24 cellular contexts compared by ENCODE assay signal in genomic region chr22:47630741-47631534, GRCh38.
DNase-seq lines count a peak whose midpoint lies in the region; ATAC-seq, FAIRE-seq and TF ChIP-seq lines count a peak whose summit lies in the region.
"Had no signal": no experiment of that assay in that cellular context is flagged by ENCODE, and none has a peak within 500 bp of the region (broad histone marks: within the 10 kb centered on the region; RNA-seq: fewer than 3 reads in every experiment).

No MANE protein-coding gene starts in this region.

- peak overlapping the region; percentile 90 for H2AFZ ChIP-seq in keratinocyte (ENCODE audit: control insufficient read depth, low read length)
- H2AFZ ChIP-seq: GM23338 had no signal

- H3K9me3 Mint-ChIP-seq in stimulated activated naive CD8-positive, alpha-beta T cell treated with anti-CD3 and anti-CD28 coated beads, Interleukin-15, amount 100 ng/mL, for 72 hours: peaks cover 0 to 5% of the 10 kb centered on the region in 2 donors
- no peaks in the 10 kb centered on the region for H3K9me3 Mint-ChIP-seq in progenitor cell of endocrine pancreas (ENCODE audit: low read depth)
- H3K9me3 Mint-ChIP-seq: natural killer cell treated with Interleukin-12 subunit alpha and Interleukin-12 subunit beta and Interleukin-15 and Interleukin-18, amount 100 ng/mL, for 72 hours; stimulated activated memory B cell treated with anti-CD40 and anti-IgM and Interleukin-4, amounts not matched to agents 10 μg/mL and 1 μg/mL and 100 μg/mL, for 72 hours had no signal

- no peaks in the 10 kb centered on the region for H3K4me1 Mint-ChIP-seq in stimulated activated naive CD8-positive, alpha-beta T cell treated with anti-CD3 and anti-CD28 coated beads, Interleukin-15, amount 100 ng/mL, for 72 hours
- no peaks in the 10 kb centered on the region for H3K4me1 Mint-ChIP-seq in progenitor cell of endocrine pancreas (ENCODE audit: low read depth)
- H3K4me1 Mint-ChIP-seq: activated CD4-positive, alpha-beta memory T cell treated with anti-CD3 and anti-CD28 coated beads, Interleukin-2, amount 10 ng/mL, durations not matched to agents 7 days and 5 days; activated naive CD8-positive, alpha-beta T cell treated with anti-CD3 and anti-CD28 coated beads, Interleukin-2, amount 10 ng/mL, durations not matched to agents 7 days and 5 days; GM23338; stimulated activated memory B cell treated with anti-CD40 and anti-IgM and Interleukin-4, amounts not matched to agents 10 μg/mL and 1 μg/mL and 100 μg/mL, for 72 hours had no signal

- no peak for ATAC-seq in stimulated activated naive CD8-positive, alpha-beta T cell treated with anti-CD3 and anti-CD28 coated beads, Interleukin-15, amount 100 ng/mL, for 72 hours
- no peak for ATAC-seq in stimulated activated naive CD8-positive, alpha-beta T cell treated with anti-CD3 and anti-CD28 coated beads, Interleukin-15, Interleukin-2, amounts not matched to agents 100 U/mL and 50 U/mL, for 24 hours
- ATAC-seq in GM19455 (IDR thresholded peaks at IDR 0.05; ENCODE audit: unreplicated experiment): no peak
- ATAC-seq: GM23338; heart right ventricle; left lung; natural killer cell treated with Interleukin-12 subunit alpha and Interleukin-12 subunit beta and Interleukin-15 and Interleukin-18, amount 100 ng/mL, for 72 hours; right cardiac atrium; Right ventricle myocardium inferior; stimulated activated memory B cell treated with anti-CD40 and anti-IgM and Interleukin-4, amounts not matched to agents 10 μg/mL and 1 μg/mL and 100 μg/mL, for 72 hours had no signal

- peak overlapping the region; percentile 76 for H3K9ac ChIP-seq in keratinocyte (ENCODE audit: control insufficient read depth, extremely low read depth, insufficient read depth, low read length)
- H3K9ac ChIP-seq: BLaER1 treated with 17β-estradiol and CSF1 and Interleukin-3, amounts not matched to agents 10 nM and 100 nM had no signal

- DNase-seq in stimulated activated naive CD8-positive, alpha-beta T cell treated with anti-CD3 and anti-CD28 coated beads, Interleukin-15, amount 100 ng/mL, for 72 hours: no peak
- no peak for DNase-seq in stimulated activated naive CD8-positive, alpha-beta T cell treated with anti-CD3 and anti-CD28 coated beads, Interleukin-15, Interleukin-2, amounts not matched to agents 100 U/mL and 50 U/mL, for 24 hours
- DNase-seq in SJCRH30 (no peak), keratinocyte (ENCODE audit: low read depth, low spot score) (no peak), progenitor cell of endocrine pancreas (ENCODE audit: low spot score, unreplicated experiment) (no peak), BE2C (no peak), MV-4-11 (lab: John Stamatoyannopoulos, UW) (no peak)
- DNase-seq: activated CD4-positive, alpha-beta memory T cell treated with anti-CD3 and anti-CD28 coated beads, Interleukin-2, amount 10 ng/mL, durations not matched to agents 7 days and 5 days; activated naive CD8-positive, alpha-beta T cell treated with anti-CD3 and anti-CD28 coated beads, Interleukin-2, amount 10 ng/mL, durations not matched to agents 7 days and 5 days; cerebellar nuclear complex; DND-41; heart right ventricle; left lung; NCI-H2107; right cardiac atrium; stimulated activated CD4-positive, alpha-beta T cell treated with anti-CD3 and anti-CD28 coated beads, Interleukin-4, amount 100 ng/mL, for 1 hour had no signal

- FAIRE-seq in keratinocyte (lab: Jason Lieb, UNC): no peak

- peak overlapping the region; percentile 35 to 45 for H3K27ac Mint-ChIP-seq in stimulated activated naive CD8-positive, alpha-beta T cell treated with anti-CD3 and anti-CD28 coated beads, Interleukin-15, amount 100 ng/mL, for 72 hours
- H3K27ac Mint-ChIP-seq in progenitor cell of endocrine pancreas: no peak overlapping the region
- H3K27ac Mint-ChIP-seq: activated CD4-positive, alpha-beta memory T cell treated with anti-CD3 and anti-CD28 coated beads, Interleukin-2, amount 10 ng/mL, durations not matched to agents 7 days and 5 days; activated naive CD8-positive, alpha-beta T cell treated with anti-CD3 and anti-CD28 coated beads, Interleukin-2, amount 10 ng/mL, durations not matched to agents 7 days and 5 days; GM23338; natural killer cell treated with Interleukin-12 subunit alpha and Interleukin-12 subunit beta and Interleukin-15 and Interleukin-18, amount 100 ng/mL, for 72 hours; stimulated activated memory B cell treated with anti-CD40 and anti-IgM and Interleukin-4, amounts not matched to agents 10 μg/mL and 1 μg/mL and 100 μg/mL, for 72 hours had no signal

- H3K36me3 Mint-ChIP-seq in progenitor cell of endocrine pancreas (ENCODE audit: insufficient read depth): no peaks in the 10 kb centered on the region
- H3K36me3 Mint-ChIP-seq: activated naive CD8-positive, alpha-beta T cell treated with anti-CD3 and anti-CD28 coated beads, Interleukin-2, amount 10 ng/mL, durations not matched to agents 7 days and 5 days; natural killer cell treated with Interleukin-12 subunit alpha and Interleukin-12 subunit beta and Interleukin-15 and Interleukin-18, amount 100 ng/mL, for 72 hours; stimulated activated memory B cell treated with anti-CD40 and anti-IgM and Interleukin-4, amounts not matched to agents 10 μg/mL and 1 μg/mL and 100 μg/mL, for 72 hours had no signal

- peak overlapping the region; percentile 92 for H3K4me2 ChIP-seq in keratinocyte (ENCODE audit: control insufficient read depth, extremely low read depth, insufficient read depth, low read depth, low read length)
- H3K4me2 ChIP-seq: BLaER1 treated with 17β-estradiol and CSF1 and Interleukin-3, amounts not matched to agents 10 nM and 100 nM; GM23338 had no signal

- H3K79me2 ChIP-seq in keratinocyte (ENCODE audit: control insufficient read depth, insufficient read depth, low read length): peaks cover 33% of the 10 kb centered on the region

- H3K4me3 ChIP-seq in SJCRH30 (peak overlapping the region; percentile 78), keratinocyte (ENCODE audit: control insufficient read depth in 2 of 3, extremely low read depth in 1 of 3, insufficient read depth in 2 of 3, low read depth in 1 of 3, low read length in 3 of 3) (peak overlapping the region in 2 of 3 experiments; percentile 60 to 76), BE2C (ENCODE audit: low read depth, low read length) (no peak overlapping the region)
- H3K4me3 ChIP-seq: BLaER1 treated with 17β-estradiol and CSF1 and Interleukin-3, amounts not matched to agents 10 nM and 100 nM; GM23338; heart right ventricle; left lung; ovary had no signal

- H3K27me3 ChIP-seq in SJCRH30: no peaks in the 10 kb centered on the region
- no peaks in the 10 kb centered on the region for H3K27me3 ChIP-seq in keratinocyte (ENCODE audit: control insufficient read depth, extremely low read depth, insufficient read depth, low read length)
- no peaks in the 10 kb centered on the region for H3K27me3 ChIP-seq in BE2C
- H3K27me3 ChIP-seq: BLaER1 treated with 17β-estradiol and CSF1 and Interleukin-3, amounts not matched to agents 10 nM and 100 nM; ovary had no signal

- dilution Hi-C loops in keratinocyte (cut with MboI; ENCODE audit: extremely low pct_ligation_motif_present, low sequenced_read_pairs): no loop called here

- H3K27ac ChIP-seq in SJCRH30 (peak overlapping the region; percentile 70), keratinocyte (ENCODE audit: control insufficient read depth, insufficient read depth, low read length) (peak overlapping the region; percentile 80)
- H3K27ac ChIP-seq: BLaER1 treated with 17β-estradiol and CSF1 and Interleukin-3, amounts not matched to agents 10 nM and 100 nM; epithelial cell of prostate; heart right ventricle; left lung; ovary had no signal

- H3K9me3 ChIP-seq in SJCRH30 (replicated peaks) (no peaks in the 10 kb centered on the region), keratinocyte (ENCODE audit: control insufficient read depth, low read depth, low read length) (no peaks in the 10 kb centered on the region), BE2C (no peaks in the 10 kb centered on the region; the same call in 1 of the 2 replicates)
- H3K9me3 ChIP-seq: ovary had no signal

- H3K4me1 ChIP-seq in SJCRH30: no peaks in the 10 kb centered on the region; the same call in 1 of the 2 replicates
- H3K4me1 ChIP-seq in keratinocyte (ENCODE audit: control insufficient read depth, extremely low read depth, insufficient read depth, low read length): peaks cover 14% of the 10 kb centered on the region
- H3K4me1 ChIP-seq in BE2C: no peaks in the 10 kb centered on the region
- H3K4me1 ChIP-seq: heart right ventricle, left lung had no signal

- no peaks in the 10 kb centered on the region for H3K9me1 ChIP-seq in keratinocyte (ENCODE audit: control insufficient read depth, extremely low read depth, insufficient read depth, low read length)

- H3K27me3 Mint-ChIP-seq in stimulated activated naive CD8-positive, alpha-beta T cell treated with anti-CD3 and anti-CD28 coated beads, Interleukin-15, amount 100 ng/mL, for 72 hours: peaks cover 7% of the 10 kb centered on the region
- peaks cover 11% of the 10 kb centered on the region for H3K27me3 Mint-ChIP-seq in progenitor cell of endocrine pancreas
- H3K27me3 Mint-ChIP-seq: activated CD4-positive, alpha-beta memory T cell treated with anti-CD3 and anti-CD28 coated beads, Interleukin-2, amount 10 ng/mL, durations not matched to agents 7 days and 5 days; activated naive CD8-positive, alpha-beta T cell treated with anti-CD3 and anti-CD28 coated beads, Interleukin-2, amount 10 ng/mL, durations not matched to agents 7 days and 5 days had no signal

- no peak overlapping the region for H3K4me3 Mint-ChIP-seq in stimulated activated naive CD8-positive, alpha-beta T cell treated with anti-CD3 and anti-CD28 coated beads, Interleukin-15, amount 100 ng/mL, for 72 hours
- H3K4me3 Mint-ChIP-seq in progenitor cell of endocrine pancreas (ENCODE audit: low read depth): no peak overlapping the region
- H3K4me3 Mint-ChIP-seq: activated CD4-positive, alpha-beta memory T cell treated with anti-CD3 and anti-CD28 coated beads, Interleukin-2, amount 10 ng/mL, durations not matched to agents 7 days and 5 days; activated naive CD8-positive, alpha-beta T cell treated with anti-CD3 and anti-CD28 coated beads, Interleukin-2, amount 10 ng/mL, durations not matched to agents 7 days and 5 days; GM23338; natural killer cell treated with Interleukin-12 subunit alpha and Interleukin-12 subunit beta and Interleukin-15 and Interleukin-18, amount 100 ng/mL, for 72 hours; stimulated activated memory B cell treated with anti-CD40 and anti-IgM and Interleukin-4, amounts not matched to agents 10 μg/mL and 1 μg/mL and 100 μg/mL, for 72 hours had no signal

- TF ChIP-seq CTCF in keratinocyte (optimal IDR thresholded peaks at IDR 0.05 in 1 of 3, IDR thresholded peaks at IDR 0.05 in 1 of 3, conservative IDR thresholded peaks at IDR 0.05 in 1 of 3; ENCODE audit: extremely low read depth in 1 of 3, insufficient read depth in 2 of 3, low read length in 3 of 3) (no peak), progenitor cell of endocrine pancreas (IDR thresholded peaks at IDR 0.05; ENCODE audit: unreplicated experiment) (no peak), BE2C (IDR thresholded peaks at IDR 0.05; ENCODE audit: low read depth, low read length) (no peak)

- H3K36me3 ChIP-seq in SJCRH30 (peaks cover 12% of the 10 kb centered on the region; the same call in 1 of the 2 replicates), keratinocyte (ENCODE audit: control insufficient read depth in 2 of 2, extremely low read depth in 1 of 2, insufficient read depth in 2 of 2, low read length in 2 of 2) (peaks cover 0 to 13% of the 10 kb centered on the region in 2 experiments), BE2C (no peaks in the 10 kb centered on the region)
- H3K36me3 ChIP-seq: BLaER1 treated with 17β-estradiol and CSF1 and Interleukin-3, amounts not matched to agents 10 nM and 100 nM; heart right ventricle; left lung; ovary had no signal

- no peaks in the 10 kb centered on the region for H4K20me1 ChIP-seq in keratinocyte (ENCODE audit: control insufficient read depth, extremely low read depth, insufficient read depth, low read length)
